In genomic region chr10:51821045-51821444, GRCh38 we compare ENCODE assay signal across 22 cellular contexts.
"Had no signal": no experiment of that assay in that cellular context is flagged by ENCODE, and none has a peak within 500 bp of the region (broad histone marks: within the 10 kb centered on the region; RNA-seq: fewer than 3 reads in every experiment).

No MANE protein-coding gene starts in this region.

- H3K4me1 ChIP-seq: SJSA1 had no signal

- H3K4me3 ChIP-seq: MG63, SJSA1, SK-N-MC had no signal

- H3K27ac ChIP-seq: HL-60, SJSA1, SK-N-MC had no signal

- DNase-seq: KBM-7, MG63, NCI-H1092, NCI-H1436, NCI-H187, NCI-H2029, NCI-H2081 treated with DMSO at 0.1 percent for 48 hours, NCI-H2171, NCI-H226, NCI-H446, NCI-H510A, NCI-H524 treated with DMSO at 0.1 percent for 48 hours, NCI-H69, NCI-H774, Right ventricle myocardium superior, RPMI8226, SIG-M5 had no signal

- H3K27me3 ChIP-seq: MG63, SJSA1 had no signal

- H3K36me3 ChIP-seq: MG63, SJSA1 had no signal

- H3K9me3 ChIP-seq: MG63, SJSA1 had no signal

- FAIRE-seq: HTR-8/SVneo, RCC 7860 had no signal
